Comparison of ENCODE assay signal across 9 cellular contexts in genomic region chr19:42277821-42278809, GRCh38. TPM values are rescaled to one million over a fixed set of nuclear protein-coding genes. Genes with fewer than 3 reads are reported as not detected.
A peak's percentile ranks its signal among the peaks of the same experiment; 100 is the strongest.
DNase-seq lines count a peak whose midpoint lies in the region; ATAC-seq and TF ChIP-seq lines count a peak whose summit lies in the region.
"Had no signal": no experiment of that assay in that cellular context is flagged by ENCODE, and none has a peak within 500 bp of the region (broad histone marks: within the 10 kb centered on the region; RNA-seq: fewer than 3 reads in every experiment).

No MANE protein-coding gene starts in this region.

- H3K36me3 ChIP-seq in body of pancreas (replicated peaks in 1 of 2; ENCODE audit: insufficient read depth in 1 of 2, low read depth in 2 of 2) (no peaks in the 10 kb centered on the region), mesenchymal stem cell (ENCODE audit: control insufficient read depth in 1 of 2, insufficient read depth in 2 of 2, low read depth in 1 of 2, low read length in 2 of 2) (peaks cover 43 to 45% of the 10 kb centered on the region in 2 experiments)

- H2BK12ac ChIP-seq in mesenchymal stem cell (ENCODE audit: low read length in 2 of 2) = peak overlapping the region in 1 of 2 experiments; percentile 72

- no peak for TF ChIP-seq CTCF in body of pancreas (IDR thresholded peaks at IDR 0.05)

- H2BK120ac ChIP-seq in mesenchymal stem cell (ENCODE audit: low read depth, low read length) = no peak overlapping the region

- H3K27me3 Mint-ChIP-seq in activated naive CD8-positive, alpha-beta T cell = no peaks in the 10 kb centered on the region
- no peaks in the 10 kb centered on the region for H3K27me3 Mint-ChIP-seq in activated naive CD8-positive, alpha-beta T cell treated with anti-CD3 and anti-CD28 coated beads, Interleukin-2, amount 50 U/mL, for 24 hours

- H3K4me3 ChIP-seq in body of pancreas (no peak overlapping the region), mesenchymal stem cell (ENCODE audit: insufficient read depth in 1 of 2, low read depth in 1 of 2, low read length in 2 of 2) (peak overlapping the region in 1 of 2 experiments; percentile 23)

- peak overlapping the region in 1 of 2 experiments; percentile 21 for H3K4ac ChIP-seq in mesenchymal stem cell (ENCODE audit: low read depth in 1 of 2, low read length in 2 of 2)

- peak overlapping the region; percentile 29 for H3K4me2 ChIP-seq in mesenchymal stem cell (ENCODE audit: low read length, poor library complexity, severe bottlenecking)

- DNase-seq in activated naive CD8-positive, alpha-beta T cell treated with anti-CD3 and anti-CD28 coated beads, Interleukin-2, amount 50 U/mL, for 24 hours = no peak
- peak in 2 of 4 donors; percentile 23 to 57 for DNase-seq in body of pancreas
- DNase-seq in mesenchymal stem cell = peak; percentile 30
- no peak for DNase-seq in NCI-H2227 (lab: John Stamatoyannopoulos, UW; ENCODE audit: unreplicated experiment)
- no peak for DNase-seq in stimulated activated CD4-positive, alpha-beta T cell treated with anti-CD3 and anti-CD28 coated beads, Interleukin-4, amount 100 ng/mL, for 24 hours

- no peak for ATAC-seq in activated naive CD8-positive, alpha-beta T cell treated with anti-CD3 and anti-CD28 coated beads, Interleukin-2, amount 50 U/mL, for 24 hours
- ATAC-seq in body of pancreas (no peak), HG02610 (IDR thresholded peaks at IDR 0.05; ENCODE audit: unreplicated experiment) (no peak), GM19328 (IDR thresholded peaks at IDR 0.05; ENCODE audit: unreplicated experiment) (no peak)

- H4K91ac ChIP-seq in mesenchymal stem cell (ENCODE audit: low read length) = peak overlapping the region; percentile 27

- peak overlapping the region; percentile 38 for H4K8ac ChIP-seq in mesenchymal stem cell (ENCODE audit: low read length)

- peak overlapping the region; percentile 44 for H3K4me3 Mint-ChIP-seq in activated naive CD8-positive, alpha-beta T cell
- H3K4me3 Mint-ChIP-seq in activated naive CD8-positive, alpha-beta T cell treated with anti-CD3 and anti-CD28 coated beads, Interleukin-2, amount 50 U/mL, for 24 hours = no peak overlapping the region

- H3K18ac ChIP-seq in mesenchymal stem cell (ENCODE audit: low read depth in 1 of 2, low read length in 2 of 2) = peak overlapping the region in 1 of 2 experiments; percentile 49

- H3K79me1 ChIP-seq in mesenchymal stem cell (replicated peaks; ENCODE audit: low read length, poor library complexity, severe bottlenecking) = peaks cover 2% of the 10 kb centered on the region

- peak overlapping the region; percentile 28 for H3K27ac Mint-ChIP-seq in activated naive CD8-positive, alpha-beta T cell
- H3K27ac Mint-ChIP-seq in activated naive CD8-positive, alpha-beta T cell treated with anti-CD3 and anti-CD28 coated beads, Interleukin-2, amount 50 U/mL, for 24 hours = no peak overlapping the region

- H3K9me3 ChIP-seq in body of pancreas (no peaks in the 10 kb centered on the region), mesenchymal stem cell (ENCODE audit: control insufficient read depth, low read length) (no peaks in the 10 kb centered on the region)

- H3K4me1 ChIP-seq in body of pancreas (peaks cover 80% of the 10 kb centered on the region), mesenchymal stem cell (ENCODE audit: control insufficient read depth, insufficient read depth, low read depth, low read length) (peaks cover 74% of the 10 kb centered on the region)

- H3K9me3 Mint-ChIP-seq in activated naive CD8-positive, alpha-beta T cell (ENCODE audit: low read depth) = no peaks in the 10 kb centered on the region
- no peaks in the 10 kb centered on the region for H3K9me3 Mint-ChIP-seq in activated naive CD8-positive, alpha-beta T cell treated with anti-CD3 and anti-CD28 coated beads, Interleukin-2, amount 50 U/mL, for 24 hours

- WGBS in body of pancreas, 2 donors = 45 to 53% methylated on average over 8 to 11 of the region's 11 CpGs
- WGBS in mesenchymal stem cell = 66% methylated on average over 11 of the region's 11 CpGs

- H3K27ac ChIP-seq in body of pancreas = peak overlapping the region; percentile 13 to 92 (median 58)
- peak overlapping the region; percentile 90 for H3K27ac ChIP-seq in mesenchymal stem cell (ENCODE audit: low read length, poor library complexity, severe bottlenecking)

- no peak overlapping the region for H2AFZ ChIP-seq in mesenchymal stem cell (ENCODE audit: low read depth, low read length)

- peak overlapping the region; percentile 56 for H2BK15ac ChIP-seq in mesenchymal stem cell (ENCODE audit: low read depth, poor library complexity, severe bottlenecking)

- H2AK5ac ChIP-seq in mesenchymal stem cell (ENCODE audit: low read length, severe bottlenecking) = peak overlapping the region; percentile 89

- intact Hi-C loops in body of pancreas (cut with DNase I) = no loop called here

- peak overlapping the region; percentile 79 for H3K9ac ChIP-seq in mesenchymal stem cell (ENCODE audit: low read length)

- H3K27me3 ChIP-seq in body of pancreas (no peaks in the 10 kb centered on the region), mesenchymal stem cell (ENCODE audit: control insufficient read depth in 1 of 2, insufficient read depth in 1 of 2, low read length in 2 of 2) (no peaks in the 10 kb centered on the region)

- H3K14ac ChIP-seq in mesenchymal stem cell (ENCODE audit: low read length in 2 of 2) = peak overlapping the region in 1 of 2 experiments; percentile 35

- peak overlapping the region in 1 of 2 experiments; percentile 16 for H3K23ac ChIP-seq in mesenchymal stem cell (ENCODE audit: low read length in 2 of 2)

- H3K4me1 Mint-ChIP-seq in activated naive CD8-positive, alpha-beta T cell (ENCODE audit: low read depth) = peaks cover 57% of the 10 kb centered on the region
- H3K4me1 Mint-ChIP-seq in activated naive CD8-positive, alpha-beta T cell treated with anti-CD3 and anti-CD28 coated beads, Interleukin-2, amount 50 U/mL, for 24 hours = peaks cover 49% of the 10 kb centered on the region

- H3K36me3 Mint-ChIP-seq in activated naive CD8-positive, alpha-beta T cell = peaks cover 4% of the 10 kb centered on the region
- H3K36me3 Mint-ChIP-seq in activated naive CD8-positive, alpha-beta T cell treated with anti-CD3 and anti-CD28 coated beads, Interleukin-2, amount 50 U/mL, for 24 hours (ENCODE audit: low read depth) = peaks cover 8% of the 10 kb centered on the region

- peak overlapping the region; percentile 67 for H2BK5ac ChIP-seq in mesenchymal stem cell (ENCODE audit: low read depth, low read length, poor library complexity, severe bottlenecking)

- TF ChIP-seq POLR2A in body of pancreas (IDR thresholded peaks at IDR 0.05) = no peak

RNA-seq across cellular contexts. Expression of gene CIC, which starts 9.1 kb away (rescaled TPM):
- total RNA-seq in body of pancreas = 10 to 100 TPM; 40.5 to 61.0 TPM
- polyA plus RNA-seq in mesenchymal stem cell (2013, experiment 1 of 2) = 55.2 TPM
- polyA plus RNA-seq in mesenchymal stem cell (2013, experiment 2 of 2) = 52.0 TPM

RNA-seq across cellular contexts. Expression of gene ERF, which starts 23.2 kb away (rescaled TPM):
- 10 to 100 TPM; 10.6 to 31.6 TPM for total RNA-seq in body of pancreas
- polyA plus RNA-seq in mesenchymal stem cell (2013, experiment 1 of 2) = 57.9 TPM
- 59.6 TPM for polyA plus RNA-seq in mesenchymal stem cell (2013, experiment 2 of 2)

RNA-seq across cellular contexts. Expression of gene PRR19, which starts 23.8 kb away (rescaled TPM):
- total RNA-seq in body of pancreas = under 1 TPM in 1 of 2 donors, not detected in 1; 0.52 TPM
- 2.2 TPM for polyA plus RNA-seq in mesenchymal stem cell (2013, experiment 1 of 2)
- 2.4 TPM for polyA plus RNA-seq in mesenchymal stem cell (2013, experiment 2 of 2)

RNA-seq across cellular contexts. Expression of gene PAFAH1B3, which starts 24.3 kb away (rescaled TPM):
- total RNA-seq in body of pancreas = 10 to 100 TPM in 1 of 2 donors, 1 to 10 TPM in 1; 7.9 to 12.5 TPM
- polyA plus RNA-seq in mesenchymal stem cell (2013, experiment 1 of 2) = 50.5 TPM
- polyA plus RNA-seq in mesenchymal stem cell (2013, experiment 2 of 2) = 52.5 TPM

RNA-seq across cellular contexts. Expression of gene TMEM145, which starts 35.0 kb away (rescaled TPM):
- total RNA-seq in body of pancreas = not detected
- polyA plus RNA-seq in mesenchymal stem cell (2013, experiment 1 of 2) = 0.07 TPM
- polyA plus RNA-seq in mesenchymal stem cell (2013, experiment 2 of 2) = 0.23 TPM
- total RNA-seq: pulmonary artery endothelial cell had no signal
